In genomic region chr14:68251766-68252100, GRCh38 we compare ENCODE assay signal across 16 cellular contexts.
DNase-seq lines count a peak whose midpoint lies in the region; ATAC-seq and TF ChIP-seq lines count a peak whose summit lies in the region.
"Had no signal": no experiment of that assay in that cellular context is flagged by ENCODE, and none has a peak within 500 bp of the region (broad histone marks: within the 10 kb centered on the region; RNA-seq: fewer than 3 reads in every experiment).

No MANE protein-coding gene starts in this region.

- H3K4me3 ChIP-seq in SK-N-SH (ENCODE audit: low read depth in 2 of 2, low read length in 1 of 2) (no peak overlapping the region), SU-DHL-6 (ENCODE audit: insufficient read depth, low read length, poor library complexity, severe bottlenecking) (no peak overlapping the region), thyroid gland (replicated peaks in 1 of 3) (no peak overlapping the region)
- H3K4me3 ChIP-seq: pancreas had no signal

- H3K36me3 ChIP-seq in SK-N-SH (replicated peaks in 1 of 2; ENCODE audit: control insufficient read depth in 1 of 2, insufficient read depth in 2 of 2, low read length in 1 of 2): no peaks in the 10 kb centered on the region
- no peaks in the 10 kb centered on the region; the same call in 1 of the 2 replicates for H3K36me3 ChIP-seq in SU-DHL-6 (ENCODE audit: low read length)
- H3K36me3 ChIP-seq in thyroid gland: no peaks in the 10 kb centered on the region
- H3K36me3 ChIP-seq: pancreas, WERI-Rb-1 had no signal

- CTCF ChIA-PET in SK-N-SH (lab: Yijun Ruan, JAX): interaction anchor here (1.0 to 19.5 kb wide), 5 partner anchors 318 to 593 kb away, joined by 3 to 232 read pairs (median 7); no protein-coding TSS in a partner anchor

- TF ChIP-seq POLR2A in thyroid gland (IDR thresholded peaks at IDR 0.05): no peak

- no peak overlapping the region for H3K9ac ChIP-seq in SK-N-SH
- H3K9ac ChIP-seq in SU-DHL-6 (ENCODE audit: low read length): peak overlapping the region; percentile 49

- H3K4me1 ChIP-seq in SK-N-SH (ENCODE audit: control insufficient read depth in 1 of 2, insufficient read depth in 2 of 2, low read depth in 1 of 2, low read length in 1 of 2) (peaks cover 8 to 67% of the 10 kb centered on the region in 2 experiments), thyroid gland (peaks cover 21 to 70% of the 10 kb centered on the region in 2 donors)

- H3K27ac ChIP-seq in SK-N-SH (ENCODE audit: low read depth in 2 of 2, low read length in 1 of 2): peak overlapping the region; percentile 87 to 93; a peak in 2 of 4 replicates
- H3K27ac ChIP-seq in SU-DHL-6 (ENCODE audit: low read depth, low read length): peak overlapping the region; percentile 82
- peak overlapping the region; percentile 40 to 84 (median 75) for H3K27ac ChIP-seq in thyroid gland
- H3K27ac ChIP-seq: 22Rv1, WERI-Rb-1 had no signal

- peaks cover 96% of the 10 kb centered on the region for H3K4me1 Mint-ChIP-seq in mesothelial cell of epicardium

- no peak for TF ChIP-seq EP300 in SK-N-SH (IDR thresholded peaks at IDR 0.05; ENCODE audit: borderline replicate concordance in 1 of 2, low read depth in 1 of 2, low read length in 1 of 2)

- peaks cover 36% of the 10 kb centered on the region for H3F3A ChIP-seq in SK-N-SH (replicated peaks; ENCODE audit: insufficient read depth)
- peaks cover 13% of the 10 kb centered on the region for H3F3A ChIP-seq in SU-DHL-6 (ENCODE audit: insufficient read depth)

- peak overlapping the region; percentile 97 for H3K27ac Mint-ChIP-seq in mesothelial cell of epicardium

- ATAC-seq in SK-N-SH treated with all-trans-retinoic acid at 6 μM for 48 hours (no peak), GM18520 (IDR thresholded peaks at IDR 0.05; ENCODE audit: unreplicated experiment) (no peak)
- ATAC-seq: pancreas had no signal

- H3K4me2 ChIP-seq in SK-N-SH (peak overlapping the region; percentile 30; the same call in 1 of the 2 replicates), SU-DHL-6 (ENCODE audit: low read depth, low read length, poor library complexity, severe bottlenecking) (peak overlapping the region; percentile 49)

- POLR2A ChIA-PET in SK-N-SH (lab: Yijun Ruan, JAX): interaction anchor here (0.6 kb wide), 1 partner anchor 299 kb away, joined by 3 read pairs; no protein-coding TSS in a partner anchor

- no peak overlapping the region for H2AFZ ChIP-seq in SK-N-SH (ENCODE audit: low read depth)
- peak overlapping the region; percentile 25 for H2AFZ ChIP-seq in SU-DHL-6 (ENCODE audit: low read depth, low read length, severe bottlenecking)

- H3K9me3 Mint-ChIP-seq in mesothelial cell of epicardium: no peaks in the 10 kb centered on the region

- no peaks in the 10 kb centered on the region for H3K27me3 Mint-ChIP-seq in mesothelial cell of epicardium (ENCODE audit: low read depth)

- no peak overlapping the region for H3K4me3 Mint-ChIP-seq in mesothelial cell of epicardium

- H4K20me1 ChIP-seq in SK-N-SH (ENCODE audit: insufficient read depth) (no peaks in the 10 kb centered on the region), SU-DHL-6 (ENCODE audit: low read depth, low read length) (no peaks in the 10 kb centered on the region)

- no peaks in the 10 kb centered on the region for H3K79me2 ChIP-seq in SK-N-SH (ENCODE audit: insufficient read depth)
- no peaks in the 10 kb centered on the region for H3K79me2 ChIP-seq in SU-DHL-6 (ENCODE audit: insufficient read depth, low read length)

- 86% methylated on average over 1 of the region's 1 CpG for WGBS in SK-N-SH (ENCODE audit: low lambda C conversion rate)
- 58 to 87% methylated on average over 1 of the region's 1 CpG for whole genome bisulfite sequencing in thyroid gland, 2 donors

- no peaks in the 10 kb centered on the region for H3K9me2 ChIP-seq in SK-N-SH
- H3K9me2 ChIP-seq in SU-DHL-6 (replicated peaks; ENCODE audit: insufficient read depth, low read length): no peaks in the 10 kb centered on the region

- no peak for TF ChIP-seq CTCF in SK-N-SH (IDR thresholded peaks at IDR 0.05)
- TF ChIP-seq CTCF in SU-DHL-6 (IDR thresholded peaks at IDR 0.05; ENCODE audit: insufficient read depth, low read length, poor library complexity, severe bottlenecking): no peak
- no peak for TF ChIP-seq CTCF in mesothelial cell of epicardium (IDR thresholded peaks at IDR 0.05; ENCODE audit: unreplicated experiment)
- peak in 1 of 6 experiments; percentile 1 for TF ChIP-seq CTCF in thyroid gland (IDR thresholded peaks at IDR 0.05)

- no peak for TF ChIP-seq RAD21 in SK-N-SH (IDR thresholded peaks at IDR 0.05; ENCODE audit: low read length)

- no peaks in the 10 kb centered on the region for H3K27me3 ChIP-seq in SK-N-SH (ENCODE audit: insufficient read depth)
- no peaks in the 10 kb centered on the region for H3K27me3 ChIP-seq in SU-DHL-6 (ENCODE audit: low read length)
- no peaks in the 10 kb centered on the region for H3K27me3 ChIP-seq in thyroid gland
- H3K27me3 ChIP-seq: pancreas had no signal

- H3K9me3 ChIP-seq in SK-N-SH: no peaks in the 10 kb centered on the region
- no peaks in the 10 kb centered on the region for H3K9me3 ChIP-seq in SU-DHL-6 (ENCODE audit: insufficient read depth, low read length)
- H3K9me3 ChIP-seq in thyroid gland: no peaks in the 10 kb centered on the region
- H3K9me3 ChIP-seq: pancreas had no signal

- no peaks in the 10 kb centered on the region for H3K36me3 Mint-ChIP-seq in mesothelial cell of epicardium

- no peak for DNase-seq in SK-N-SH
- DNase-seq in mesothelial cell of epicardium (ENCODE audit: low spot score in 2 of 2, unreplicated experiment in 2 of 2): no peak
- DNase-seq in thyroid gland: no peak
- DNase-seq in inferior parietal cortex (ENCODE audit: extremely low spot score): no peak
- DNase-seq in NK-92 treated with Interleukin-12 subunit alpha and Interleukin-12 subunit beta, amount 100 ng/mL, for 24 hours (lab: John Stamatoyannopoulos, UW): no peak
- DNase-seq: activated CD8-positive, alpha-beta memory T cell treated with anti-CD3 and anti-CD28 coated beads, Interleukin-2, amount 50 U/mL, for 48 hours; amygdala; effector memory CD4-positive, alpha-beta T cell; glutamatergic neuron; pancreas; stimulated activated naive CD4-positive, alpha-beta T cell treated with Interleukin-2 at 50 U/mL for 16 hours; WERI-Rb-1 had no signal

- intact Hi-C loops in thyroid gland (cut with DNase I): no loop called here

TF ChIP-seq in SK-N-SH, 30 proteins besides CTCF, POLR2A, EP300 and RAD21:
- TF ChIP-seq TAF1 (IDR thresholded peaks at IDR 0.05; ENCODE audit: borderline replicate concordance, low read depth, low read length) (no peak), CHD2 (IDR thresholded peaks at IDR 0.05; ENCODE audit: low read length, partially characterized antibody) (no peak), FOXJ3 (CRISPR knock-in tag; IDR thresholded peaks at IDR 0.05) (no peak), YY1 (IDR thresholded peaks at IDR 0.05; ENCODE audit: low read depth) (no peak), MXI1 (IDR thresholded peaks at IDR 0.05; ENCODE audit: low read depth, low read length) (no peak), RFX5 (IDR thresholded peaks at IDR 0.05; ENCODE audit: low read length) (no peak), NFIC (IDR thresholded peaks at IDR 0.05; ENCODE audit: borderline replicate concordance) (no peak), RXRA (IDR thresholded peaks at IDR 0.05; ENCODE audit: borderline replicate concordance, low read depth) (no peak)

TF ChIP-seq in SK-N-SH treated with all-trans-retinoic acid at 6 μM for 48 hours, 23 proteins besides CTCF, POLR2A, EP300 and RAD21 (continues in another document):
- no peak for TF ChIP-seq ZFP3 (CRISPR knock-in tag; IDR thresholded peaks at IDR 0.05)
- no peak for TF ChIP-seq ZNF70 (CRISPR knock-in tag; IDR thresholded peaks at IDR 0.05)
- TF ChIP-seq TSHZ2 (CRISPR knock-in tag; IDR thresholded peaks at IDR 0.05): no peak
- no peak for TF ChIP-seq OSR1 (CRISPR knock-in tag; IDR thresholded peaks at IDR 0.05)
- TF ChIP-seq CSDC2 (CRISPR knock-in tag; IDR thresholded peaks at IDR 0.05): no peak
- TF ChIP-seq BACH2 (CRISPR knock-in tag; IDR thresholded peaks at IDR 0.05; ENCODE audit: borderline replicate concordance): no peak
- TF ChIP-seq CREB5 (CRISPR knock-in tag; IDR thresholded peaks at IDR 0.05; ENCODE audit: low read depth): no peak
- no peak for TF ChIP-seq TOX (CRISPR knock-in tag; IDR thresholded peaks at IDR 0.05; ENCODE audit: borderline replicate concordance)
